In genomic region chr3:108461641-108462040, GRCh38 we compare ENCODE assay signal across 12 cellular contexts. TPM values are rescaled to one million over a fixed set of nuclear protein-coding genes. Genes with fewer than 3 reads are reported as not detected.
DNase-seq lines count a peak whose midpoint lies in the region; ATAC-seq and TF ChIP-seq lines count a peak whose summit lies in the region.
"Had no signal": no experiment of that assay in that cellular context is flagged by ENCODE, and none has a peak within 500 bp of the region (broad histone marks: within the 10 kb centered on the region; RNA-seq: fewer than 3 reads in every experiment).

No MANE protein-coding gene starts in this region.

- POLR2A ChIA-PET in naive thymus-derived CD8-positive, alpha-beta T cell (lab: Charles Lee): no interaction called here

- H3K27ac Mint-ChIP-seq in T-helper 17 cell: no peak overlapping the region
- H3K27ac Mint-ChIP-seq in activated T-cell treated with anti-CD3 and anti-CD28 coated beads, Interleukin-2, amount 50 U/mL, for 72 hours: no peak overlapping the region
- no peak overlapping the region for H3K27ac Mint-ChIP-seq in naive thymus-derived CD8-positive, alpha-beta T cell

- no peaks in the 10 kb centered on the region for H4K20me1 ChIP-seq in MM.1S (ENCODE audit: insufficient read depth, low read length)

- no peaks in the 10 kb centered on the region for H3K79me2 ChIP-seq in ACC112 (ENCODE audit: control insufficient read depth, insufficient read depth, low read length, unreplicated experiment)
- H3K79me2 ChIP-seq in MM.1S (ENCODE audit: low read length): no peaks in the 10 kb centered on the region

- ATAC-seq in GM21423 (IDR thresholded peaks at IDR 0.05; ENCODE audit: unreplicated experiment) (peak; percentile 44), left ventricle myocardium superior (peak; percentile 68), HG02610 (IDR thresholded peaks at IDR 0.05; ENCODE audit: unreplicated experiment) (no peak), T-helper 17 cell (no peak)
- no peak for ATAC-seq in activated T-cell treated with anti-CD3 and anti-CD28 coated beads, Interleukin-2, amount 50 U/mL, for 72 hours (replicated peaks in 1 of 2)
- no peak for ATAC-seq in naive thymus-derived CD8-positive, alpha-beta T cell
- ATAC-seq: foreskin keratinocyte had no signal

- H3K27me3 Mint-ChIP-seq in T-helper 17 cell: no peaks in the 10 kb centered on the region
- H3K27me3 Mint-ChIP-seq in activated T-cell treated with anti-CD3 and anti-CD28 coated beads, Interleukin-2, amount 50 U/mL, for 72 hours (ENCODE audit: low read depth): no peaks in the 10 kb centered on the region
- H3K27me3 Mint-ChIP-seq in naive thymus-derived CD8-positive, alpha-beta T cell: peaks cover 0 to 8% (median 0%) of the 10 kb centered on the region in 5 donors

- no peaks in the 10 kb centered on the region for H3K4me1 Mint-ChIP-seq in T-helper 17 cell
- no peaks in the 10 kb centered on the region for H3K4me1 Mint-ChIP-seq in activated T-cell treated with anti-CD3 and anti-CD28 coated beads, Interleukin-2, amount 50 U/mL, for 72 hours (ENCODE audit: low read depth)
- no peaks in the 10 kb centered on the region for H3K4me1 Mint-ChIP-seq in naive thymus-derived CD8-positive, alpha-beta T cell

- H2AFZ ChIP-seq in ACC112 (ENCODE audit: low read length, unreplicated experiment) (peak overlapping the region; percentile 58), MM.1S (ENCODE audit: low read length) (no peak overlapping the region)

- H3K27ac ChIP-seq in ACC112 (ENCODE audit: low read depth, low read length) (no peak overlapping the region), MM.1S (ENCODE audit: low read length) (peak overlapping the region; percentile 39; the same call in 1 of the 2 replicates)
- H3K27ac ChIP-seq: foreskin keratinocyte, RWPE1, VCaP had no signal

- H3K9me3 Mint-ChIP-seq in activated T-cell treated with anti-CD3 and anti-CD28 coated beads, Interleukin-2, amount 50 U/mL, for 72 hours: no peaks in the 10 kb centered on the region
- H3K9me3 Mint-ChIP-seq in naive thymus-derived CD8-positive, alpha-beta T cell: no peaks in the 10 kb centered on the region

- no peaks in the 10 kb centered on the region for H3K27me3 ChIP-seq in ACC112 (ENCODE audit: insufficient read depth, low read length)
- H3K27me3 ChIP-seq in MM.1S (replicated peaks; ENCODE audit: insufficient read depth, low read length): no peaks in the 10 kb centered on the region
- H3K27me3 ChIP-seq: foreskin keratinocyte had no signal

- intact Hi-C loops in left ventricle myocardium superior (cut with micrococcal nuclease): no loop called here

- H3K9me3 ChIP-seq in MM.1S (replicated peaks; ENCODE audit: insufficient read depth, low read length): no peaks in the 10 kb centered on the region
- H3K9me3 ChIP-seq in T-helper 17 cell (ENCODE audit: control insufficient read depth, low read length, poor library complexity, severe bottlenecking): no peaks in the 10 kb centered on the region

- no peaks in the 10 kb centered on the region for H3F3A ChIP-seq in MM.1S (ENCODE audit: insufficient read depth, low read length)

- peaks cover 8% of the 10 kb centered on the region for H3K4me1 ChIP-seq in ACC112 (ENCODE audit: control insufficient read depth, insufficient read depth, low read length, unreplicated experiment)
- peaks cover 11% of the 10 kb centered on the region for H3K4me1 ChIP-seq in MM.1S (ENCODE audit: low read length)
- H3K4me1 ChIP-seq: foreskin keratinocyte had no signal

- H3K36me3 Mint-ChIP-seq in T-helper 17 cell (ENCODE audit: low read depth): peaks cover 2% of the 10 kb centered on the region
- H3K36me3 Mint-ChIP-seq in activated T-cell treated with anti-CD3 and anti-CD28 coated beads, Interleukin-2, amount 50 U/mL, for 72 hours (ENCODE audit: insufficient read depth in 2 of 2): no peaks in the 10 kb centered on the region
- no peaks in the 10 kb centered on the region for H3K36me3 Mint-ChIP-seq in naive thymus-derived CD8-positive, alpha-beta T cell

- peak overlapping the region; percentile 46; the same call in 1 of the 2 replicates for H3K4me2 ChIP-seq in MM.1S (ENCODE audit: low read depth, low read length)

- H3K36me3 ChIP-seq in ACC112 (ENCODE audit: insufficient read depth, low read length): no peaks in the 10 kb centered on the region
- no peaks in the 10 kb centered on the region for H3K36me3 ChIP-seq in MM.1S (replicated peaks; ENCODE audit: insufficient read depth, low read length)

- no peak for TF ChIP-seq CTCF in MM.1S (IDR thresholded peaks at IDR 0.05; ENCODE audit: low read length)

- H3K9me2 ChIP-seq in MM.1S (replicated peaks; ENCODE audit: insufficient read depth, low read length): no peaks in the 10 kb centered on the region

- no peak overlapping the region for H3K4me3 Mint-ChIP-seq in T-helper 17 cell
- H3K4me3 Mint-ChIP-seq in activated T-cell treated with anti-CD3 and anti-CD28 coated beads, Interleukin-2, amount 50 U/mL, for 72 hours: no peak overlapping the region
- H3K4me3 Mint-ChIP-seq in naive thymus-derived CD8-positive, alpha-beta T cell: no peak overlapping the region

- H3K9ac ChIP-seq in MM.1S (ENCODE audit: low read length): no peak overlapping the region

- no peak overlapping the region for H3K4me3 ChIP-seq in ACC112 (ENCODE audit: low read depth, low read length)
- peak overlapping the region; percentile 12; the same call in 1 of the 2 replicates for H3K4me3 ChIP-seq in MM.1S (ENCODE audit: low read length)

- DNase-seq in MM.1S: peak; percentile 41
- DNase-seq in left ventricle myocardium superior: no peak
- DNase-seq in T-helper 17 cell: no peak
- DNase-seq in activated T-cell treated with anti-CD3 and anti-CD28 coated beads, Interleukin-2, amount 50 U/mL, for 72 hours: no peak
- DNase-seq in naive thymus-derived CD8-positive, alpha-beta T cell: no peak
- DNase-seq: central memory CD4-positive, alpha-beta T cell; foreskin keratinocyte had no signal

RNA-seq across cellular contexts. Expression of gene MYH15, which starts 48.8 kb away (rescaled TPM):
- total RNA-seq in left ventricle myocardium superior (0.07 TPM), T-helper 17 cell (not detected)
- 1 to 10 TPM; 1.3 to 1.8 TPM for total RNA-seq in activated T-cell treated with anti-CD3 and anti-CD28 coated beads, Interleukin-2, amount 50 U/mL, for 72 hours
- total RNA-seq in naive thymus-derived CD8-positive, alpha-beta T cell: under 1 TPM; 0.05 to 0.47 TPM
- not detected for polyA plus RNA-seq in naive thymus-derived CD8-positive, alpha-beta T cell

Comparison
In these comparisons a context has a peak if more than half of its experiments do, and no peak if none do; other contexts are left out.
1. ATAC-seq: peak in GM21423 (single experiment) and left ventricle myocardium superior (single experiment); none in HG02610 (single experiment), T-helper 17 cell (single experiment), activated T-cell treated with anti-CD3 and anti-CD28 coated beads, Interleukin-2, amount 50 U/mL, for 72 hours (0 of 2) and naive thymus-derived CD8-positive, alpha-beta T cell (0 of 2).